ENCODE assay signal across 1 cellular context in the genomic region with DNA sequence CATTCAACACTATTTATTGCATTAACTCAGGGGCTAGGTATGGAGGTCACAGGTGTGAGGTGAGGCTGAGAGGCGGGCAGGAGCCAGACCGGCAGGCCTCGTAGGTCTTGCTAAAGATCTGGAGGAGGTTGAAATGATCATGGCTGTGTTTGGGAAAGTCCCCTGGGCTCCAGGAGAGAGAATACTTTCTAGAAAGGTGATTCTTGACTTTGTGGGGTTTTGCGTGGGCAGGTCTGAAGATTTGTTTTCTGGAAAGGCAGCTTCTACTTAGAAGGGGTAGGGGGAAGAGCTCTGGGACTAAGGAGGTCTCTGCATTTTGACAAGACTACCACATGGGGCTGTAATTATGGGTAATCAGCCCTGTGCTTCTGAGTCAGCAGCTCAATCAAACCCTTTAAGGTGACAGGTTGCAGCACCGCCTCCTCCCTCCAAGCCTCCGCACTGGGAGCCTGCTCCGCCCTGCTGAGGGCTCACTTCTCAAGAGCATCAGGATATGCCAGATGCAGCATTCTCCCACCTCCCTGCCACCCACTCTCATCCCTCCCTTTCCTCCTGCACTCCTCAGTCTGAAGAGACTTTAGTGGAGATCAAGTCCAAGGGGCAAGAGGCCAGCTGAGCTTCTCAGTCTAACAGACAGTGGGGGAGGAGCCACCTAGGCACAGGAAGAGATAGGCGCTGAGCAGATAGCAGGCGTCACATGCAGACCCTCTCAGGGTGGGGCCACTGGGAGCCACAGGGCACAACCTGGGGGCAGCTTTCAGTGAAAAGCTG.
TF ChIP-seq lines count a peak whose summit lies in the region.

No MANE protein-coding gene starts in this region.

TF ChIP-seq in K562, 482 proteins besides CTCF, POLR2A, EP300 and RAD21 (continued from another document and continues in another):
- TF ChIP-seq, protein P1, sequence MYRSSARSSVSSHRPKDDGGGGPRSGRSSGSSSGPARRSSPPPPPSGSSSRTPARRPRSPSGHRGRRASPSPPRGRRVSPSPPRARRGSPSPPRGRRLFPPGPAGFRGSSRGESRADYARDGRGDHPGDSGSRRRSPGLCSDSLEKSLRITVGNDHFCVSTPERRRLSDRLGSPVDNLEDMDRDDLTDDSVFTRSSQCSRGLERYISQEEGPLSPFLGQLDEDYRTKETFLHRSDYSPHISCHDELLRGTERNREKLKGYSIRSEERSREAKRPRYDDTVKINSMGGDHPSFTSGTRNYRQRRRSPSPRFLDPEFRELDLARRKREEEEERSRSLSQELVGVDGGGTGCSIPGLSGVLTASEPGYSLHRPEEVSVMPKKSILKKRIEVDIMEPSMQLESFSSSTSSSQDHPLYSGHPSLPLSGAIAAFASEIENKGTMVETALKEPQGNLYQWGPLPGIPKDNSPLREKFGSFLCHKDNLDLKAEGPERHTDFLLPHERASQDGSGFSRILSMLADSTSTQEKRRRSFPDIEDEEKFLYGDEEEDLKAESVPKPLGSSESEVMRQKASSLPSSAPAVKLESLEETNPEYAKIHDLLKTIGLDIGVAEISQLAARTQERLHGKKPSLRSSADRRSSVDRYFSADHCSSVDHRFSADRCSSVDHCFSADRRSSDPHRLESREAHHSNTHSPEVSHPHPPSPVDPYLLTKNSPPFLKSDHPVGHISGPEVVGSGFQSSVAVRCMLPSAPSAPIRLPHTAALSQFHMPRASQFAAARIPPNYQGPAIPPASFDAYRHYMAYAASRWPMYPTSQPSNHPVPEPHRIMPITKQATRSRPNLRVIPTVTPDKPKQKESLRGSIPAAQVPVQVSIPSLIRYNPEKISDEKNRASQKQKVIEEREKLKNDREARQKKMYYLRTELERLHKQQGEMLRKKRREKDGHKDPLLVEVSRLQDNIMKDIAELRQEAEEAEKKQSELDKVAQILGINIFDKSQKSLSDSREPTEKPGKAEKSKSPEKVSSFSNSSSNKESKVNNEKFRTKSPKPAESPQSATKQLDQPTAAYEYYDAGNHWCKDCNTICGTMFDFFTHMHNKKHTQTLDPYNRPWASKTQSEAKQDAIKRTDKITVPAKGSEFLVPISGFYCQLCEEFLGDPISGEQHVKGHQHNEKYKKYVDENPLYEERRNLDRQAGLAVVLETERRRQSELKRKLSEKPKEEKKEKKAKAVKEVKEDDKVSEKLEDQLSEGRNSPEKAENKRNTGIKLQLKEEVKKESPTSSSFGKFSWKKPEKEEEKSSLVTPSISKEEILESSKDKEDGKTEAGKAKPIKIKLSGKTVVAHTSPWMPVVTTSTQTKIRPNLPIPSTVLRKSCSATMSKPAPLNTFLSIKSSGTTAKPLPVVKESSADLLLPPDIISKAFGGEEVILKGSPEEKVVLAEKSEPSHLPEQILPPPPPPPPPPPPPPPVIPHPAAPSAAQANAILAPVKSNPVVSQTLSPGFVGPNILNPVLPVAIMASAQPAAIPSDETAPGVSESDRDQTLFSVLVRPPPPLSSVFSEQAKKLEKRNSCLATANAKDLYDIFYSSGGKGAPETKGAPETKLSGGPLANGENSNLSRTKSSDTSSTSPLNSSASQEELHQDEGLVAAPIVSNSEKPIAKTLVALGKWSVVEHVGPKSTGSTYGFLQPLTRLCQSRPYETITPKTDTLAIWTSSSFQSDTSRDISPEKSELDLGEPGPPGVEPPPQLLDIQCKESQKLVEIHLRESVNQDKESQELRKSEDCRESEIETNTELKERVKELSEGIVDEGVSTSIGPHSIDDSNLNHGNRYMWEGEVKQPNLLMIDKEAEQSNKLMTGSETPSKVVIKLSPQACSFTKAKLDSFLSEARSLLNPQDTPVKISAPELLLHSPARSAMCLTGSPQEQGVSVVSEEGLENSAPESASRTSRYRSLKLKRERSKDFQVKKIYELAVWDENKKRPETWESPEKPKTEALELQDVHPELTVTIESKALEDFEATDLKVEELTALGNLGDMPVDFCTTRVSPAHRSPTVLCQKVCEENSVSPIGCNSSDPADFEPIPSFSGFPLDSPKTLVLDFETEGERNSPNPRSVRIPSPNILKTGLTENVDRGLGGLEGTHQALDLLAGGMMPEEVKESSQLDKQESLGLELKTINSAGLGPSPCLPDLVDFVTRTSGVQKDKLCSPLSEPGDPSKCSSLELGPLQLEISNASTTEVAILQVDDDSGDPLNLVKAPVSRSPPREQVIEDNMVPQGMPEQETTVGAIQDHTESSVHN (IDR thresholded peaks at IDR 0.05; ENCODE audit: borderline replicate concordance in 1 of 2, low read depth in 1 of 2), result 0 out of 4 replicates have a peak, but pooled peaks of 1 of the 2 experiments have one; percentile 32
- TF ChIP-seq ZBTB8A (IDR thresholded peaks at IDR 0.05; ENCODE audit: partially characterized antibody) (no peak), BACH1 (tag; IDR thresholded peaks at IDR 0.05) (no peak; the same call in 1 of the 2 replicates), ZC3H11A (IDR thresholded peaks at IDR 0.05; ENCODE audit: low read depth, low read length) (0 out of 2 replicates have a peak, but pooled peaks have one; percentile 23), JUN (IDR thresholded peaks at IDR 0.05; ENCODE audit: borderline replicate concordance, low read depth, low read length) (peak; percentile 75), JUN (CRISPR knock-in tag; IDR thresholded peaks at IDR 0.05; ENCODE audit: borderline replicate concordance) (no peak), FOXP1 (CRISPR knock-in tag; IDR thresholded peaks at IDR 0.05) (no peak), MXI1 (IDR thresholded peaks at IDR 0.05; ENCODE audit: low read depth, low read length) (0 out of 2 replicates have a peak, but pooled peaks have one; percentile 15), ZNF778 (CRISPR knock-in tag; IDR thresholded peaks at IDR 0.05) (no peak), ARNT (IDR thresholded peaks at IDR 0.05) (peak in 1 of 2 experiments; percentile 49; a peak in 1 of 4 replicates), PHF8 (IDR thresholded peaks at IDR 0.05; ENCODE audit: borderline replicate concordance, low read length) (peak; percentile 29; the same call in 1 of the 2 replicates), MAFK (IDR thresholded peaks at IDR 0.05; ENCODE audit: low read length) (peak; percentile 51), ELF1 (tag; IDR thresholded peaks at IDR 0.05) (no peak), DDX20 (tag; IDR thresholded peaks at IDR 0.05; ENCODE audit: low read depth) (0 out of 2 replicates have a peak, but pooled peaks have one; percentile 22), DMBX1 (CRISPR knock-in tag; IDR thresholded peaks at IDR 0.05; ENCODE audit: borderline replicate concordance) (peak; percentile 75), KLF6 (CRISPR knock-in tag; IDR thresholded peaks at IDR 0.05; ENCODE audit: borderline replicate concordance) (0 out of 2 replicates have a peak, but pooled peaks have one; percentile 9), DACH1 (IDR thresholded peaks at IDR 0.05; ENCODE audit: partially characterized antibody) (peak; percentile 67), ZBTB7A (IDR thresholded peaks at IDR 0.05; ENCODE audit: borderline replicate concordance, control insufficient read depth, low read depth, low read length) (peak; percentile 92; the same call in 1 of the 2 replicates), KLF13 (tag; IDR thresholded peaks at IDR 0.05; ENCODE audit: borderline replicate concordance, low read depth) (peak; percentile 34; the same call in 1 of the 2 replicates)
- TF ChIP-seq, protein P2, sequence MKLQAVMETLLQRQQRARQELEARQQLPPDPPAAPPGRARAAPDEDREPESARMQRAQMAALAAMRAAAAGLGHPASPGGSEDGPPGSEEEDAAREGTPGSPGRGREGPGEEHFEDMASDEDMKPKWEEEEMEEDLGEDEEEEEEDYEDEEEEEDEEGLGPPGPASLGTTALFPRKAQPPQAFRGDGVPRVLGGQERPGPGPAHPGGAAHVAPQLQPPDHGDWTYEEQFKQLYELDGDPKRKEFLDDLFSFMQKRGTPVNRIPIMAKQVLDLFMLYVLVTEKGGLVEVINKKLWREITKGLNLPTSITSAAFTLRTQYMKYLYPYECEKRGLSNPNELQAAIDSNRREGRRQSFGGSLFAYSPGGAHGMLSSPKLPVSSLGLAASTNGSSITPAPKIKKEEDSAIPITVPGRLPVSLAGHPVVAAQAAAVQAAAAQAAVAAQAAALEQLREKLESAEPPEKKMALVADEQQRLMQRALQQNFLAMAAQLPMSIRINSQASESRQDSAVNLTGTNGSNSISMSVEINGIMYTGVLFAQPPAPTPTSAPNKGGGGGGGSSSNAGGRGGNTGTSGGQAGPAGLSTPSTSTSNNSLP (IDR thresholded peaks at IDR 0.05; ENCODE audit: borderline replicate concordance, low read depth, low read length), result peak; percentile 96; the same call in 1 of the 2 replicates
- TF ChIP-seq, protein P3, sequence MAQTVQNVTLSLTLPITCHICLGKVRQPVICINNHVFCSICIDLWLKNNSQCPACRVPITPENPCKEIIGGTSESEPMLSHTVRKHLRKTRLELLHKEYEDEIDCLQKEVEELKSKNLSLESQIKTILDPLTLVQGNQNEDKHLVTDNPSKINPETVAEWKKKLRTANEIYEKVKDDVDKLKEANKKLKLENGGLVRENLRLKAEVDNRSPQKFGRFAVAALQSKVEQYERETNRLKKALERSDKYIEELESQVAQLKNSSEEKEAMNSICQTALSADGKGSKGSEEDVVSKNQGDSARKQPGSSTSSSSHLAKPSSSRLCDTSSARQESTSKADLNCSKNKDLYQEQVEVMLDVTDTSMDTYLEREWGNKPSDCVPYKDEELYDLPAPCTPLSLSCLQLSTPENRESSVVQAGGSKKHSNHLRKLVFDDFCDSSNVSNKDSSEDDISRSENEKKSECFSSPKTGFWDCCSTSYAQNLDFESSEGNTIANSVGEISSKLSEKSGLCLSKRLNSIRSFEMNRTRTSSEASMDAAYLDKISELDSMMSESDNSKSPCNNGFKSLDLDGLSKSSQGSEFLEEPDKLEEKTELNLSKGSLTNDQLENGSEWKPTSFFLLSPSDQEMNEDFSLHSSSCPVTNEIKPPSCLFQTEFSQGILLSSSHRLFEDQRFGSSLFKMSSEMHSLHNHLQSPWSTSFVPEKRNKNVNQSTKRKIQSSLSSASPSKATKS (CRISPR knock-in tag; IDR thresholded peaks at IDR 0.05), result no peak
- TF ChIP-seq, protein P4, sequence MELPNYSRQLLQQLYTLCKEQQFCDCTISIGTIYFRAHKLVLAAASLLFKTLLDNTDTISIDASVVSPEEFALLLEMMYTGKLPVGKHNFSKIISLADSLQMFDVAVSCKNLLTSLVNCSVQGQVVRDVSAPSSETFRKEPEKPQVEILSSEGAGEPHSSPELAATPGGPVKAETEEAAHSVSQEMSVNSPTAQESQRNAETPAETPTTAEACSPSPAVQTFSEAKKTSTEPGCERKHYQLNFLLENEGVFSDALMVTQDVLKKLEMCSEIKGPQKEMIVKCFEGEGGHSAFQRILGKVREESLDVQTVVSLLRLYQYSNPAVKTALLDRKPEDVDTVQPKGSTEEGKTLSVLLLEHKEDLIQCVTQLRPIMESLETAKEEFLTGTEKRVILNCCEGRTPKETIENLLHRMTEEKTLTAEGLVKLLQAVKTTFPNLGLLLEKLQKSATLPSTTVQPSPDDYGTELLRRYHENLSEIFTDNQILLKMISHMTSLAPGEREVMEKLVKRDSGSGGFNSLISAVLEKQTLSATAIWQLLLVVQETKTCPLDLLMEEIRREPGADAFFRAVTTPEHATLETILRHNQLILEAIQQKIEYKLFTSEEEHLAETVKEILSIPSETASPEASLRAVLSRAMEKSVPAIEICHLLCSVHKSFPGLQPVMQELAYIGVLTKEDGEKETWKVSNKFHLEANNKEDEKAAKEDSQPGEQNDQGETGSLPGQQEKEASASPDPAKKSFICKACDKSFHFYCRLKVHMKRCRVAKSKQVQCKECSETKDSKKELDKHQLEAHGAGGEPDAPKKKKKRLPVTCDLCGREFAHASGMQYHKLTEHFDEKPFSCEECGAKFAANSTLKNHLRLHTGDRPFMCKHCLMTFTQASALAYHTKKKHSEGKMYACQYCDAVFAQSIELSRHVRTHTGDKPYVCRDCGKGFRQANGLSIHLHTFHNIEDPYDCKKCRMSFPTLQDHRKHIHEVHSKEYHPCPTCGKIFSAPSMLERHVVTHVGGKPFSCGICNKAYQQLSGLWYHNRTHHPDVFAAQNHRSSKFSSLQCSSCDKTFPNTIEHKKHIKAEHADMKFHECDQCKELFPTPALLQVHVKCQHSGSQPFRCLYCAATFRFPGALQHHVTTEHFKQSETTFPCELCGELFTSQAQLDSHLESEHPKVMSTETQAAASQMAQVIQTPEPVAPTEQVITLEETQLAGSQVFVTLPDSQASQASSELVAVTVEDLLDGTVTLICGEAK (IDR thresholded peaks at IDR 0.05), result peak; percentile 57; the same call in 1 of the 2 replicates
- TF ChIP-seq, protein P4 (CRISPR knock-in tag; IDR thresholded peaks at IDR 0.05), result no peak
- TF ChIP-seq, protein P5, sequence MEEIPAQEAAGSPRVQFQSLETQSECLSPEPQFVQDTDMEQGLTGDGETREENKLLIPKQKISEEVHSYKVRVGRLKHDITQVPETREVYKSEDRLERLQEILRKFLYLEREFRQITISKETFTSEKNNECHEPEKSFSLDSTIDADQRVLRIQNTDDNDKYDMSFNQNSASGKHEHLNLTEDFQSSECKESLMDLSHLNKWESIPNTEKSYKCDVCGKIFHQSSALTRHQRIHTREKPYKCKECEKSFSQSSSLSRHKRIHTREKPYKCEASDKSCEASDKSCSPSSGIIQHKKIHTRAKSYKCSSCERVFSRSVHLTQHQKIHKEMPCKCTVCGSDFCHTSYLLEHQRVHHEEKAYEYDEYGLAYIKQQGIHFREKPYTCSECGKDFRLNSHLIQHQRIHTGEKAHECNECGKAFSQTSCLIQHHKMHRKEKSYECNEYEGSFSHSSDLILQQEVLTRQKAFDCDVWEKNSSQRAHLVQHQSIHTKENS (CRISPR knock-in tag; IDR thresholded peaks at IDR 0.05), result no peak
